Comparison of ENCODE assay signal across 8 cellular contexts in the genomic region with DNA sequence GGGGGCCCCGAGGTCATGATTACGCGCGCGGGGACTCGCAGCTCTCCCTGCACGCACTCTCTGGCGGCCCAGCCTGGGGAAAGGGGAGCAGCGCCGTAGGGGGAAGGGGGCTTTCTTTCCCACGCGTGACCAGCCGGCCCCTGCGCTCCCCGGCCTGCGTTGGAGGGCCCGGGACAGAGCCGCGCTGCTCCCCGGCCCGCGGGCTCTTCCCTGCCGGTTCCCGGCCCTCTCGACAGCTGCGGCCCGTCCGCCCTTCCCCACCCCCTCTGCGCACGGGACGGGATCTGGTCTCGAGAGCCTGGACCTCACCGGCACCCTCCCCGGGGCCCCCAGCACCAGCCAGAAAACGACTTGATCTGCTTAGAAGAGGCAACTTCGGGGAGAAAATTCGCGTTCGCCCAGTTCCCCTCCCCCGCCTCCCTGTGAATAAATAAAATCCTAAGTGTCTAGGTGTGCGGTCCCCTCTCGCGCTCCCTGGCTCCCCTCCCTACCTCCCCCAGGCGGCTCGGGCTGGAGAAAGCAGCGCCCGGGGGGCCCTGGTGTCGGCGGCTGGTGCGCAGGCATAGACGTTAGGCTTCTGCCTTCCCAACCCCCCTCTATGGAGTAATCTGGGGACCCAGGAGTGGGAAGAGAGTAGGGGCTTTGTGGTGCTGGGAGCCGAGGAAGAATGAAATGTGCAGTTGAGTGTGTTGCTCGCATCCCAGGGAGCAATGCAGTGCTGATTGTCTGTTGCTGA. TPM values are rescaled to one million over a fixed set of nuclear protein-coding genes. Genes with fewer than 3 reads are reported as not detected.
DNase-seq lines count a peak whose midpoint lies in the region; ATAC-seq, FAIRE-seq and TF ChIP-seq lines count a peak whose summit lies in the region.

No MANE protein-coding gene starts in this region.

- H3K9me1 ChIP-seq in endothelial cell of umbilical vein (replicated peaks; ENCODE audit: control insufficient read depth, extremely low read depth, insufficient read depth, low read length) = no peaks in the 10 kb centered on the region

- H3K36me3 ChIP-seq in endothelial cell of umbilical vein (ENCODE audit: control insufficient read depth in 2 of 2, extremely low read depth in 1 of 2, insufficient read depth in 2 of 2, low read length in 2 of 2) (no peaks in the 10 kb centered on the region), uterus (no peaks in the 10 kb centered on the region)

- dilution Hi-C loops in endothelial cell of umbilical vein (cut with MboI; ENCODE audit: extremely low pct_ligation_motif_present, low sequenced_read_pairs) = no loop called here

- H3K36me3 Mint-ChIP-seq in immature natural killer cell = peaks cover 0 to 4% (median 3%) of the 10 kb centered on the region in 3 donors

- H3K9ac ChIP-seq in endothelial cell of umbilical vein (replicated peaks; ENCODE audit: extremely low read depth, insufficient read depth, low read length) = peak overlapping the region; percentile 91

- peaks cover 13% of the 10 kb centered on the region for H3K79me2 ChIP-seq in endothelial cell of umbilical vein (ENCODE audit: control insufficient read depth, insufficient read depth, low read length)

- peak overlapping the region in 1 of 5 donors; percentile 14 for H3K4me3 Mint-ChIP-seq in immature natural killer cell

- no peak for ATAC-seq in HG02610 (IDR thresholded peaks at IDR 0.05; ENCODE audit: unreplicated experiment)

- POLR2A ChIA-PET in endothelial cell of umbilical vein (lab: Charles Lee) = no interaction called here

- TF ChIP-seq POLR2A in endothelial cell of umbilical vein (IDR thresholded peaks at IDR 0.05; ENCODE audit: low read depth, low read length) (no peak), uterus (IDR thresholded peaks at IDR 0.05) (no peak)

- H3K9me3 ChIP-seq in endothelial cell of umbilical vein (replicated peaks; ENCODE audit: control insufficient read depth, insufficient read depth, low read length) = no peaks in the 10 kb centered on the region
- H3K9me3 ChIP-seq in uterus = no peaks in the 10 kb centered on the region

- H4K20me1 ChIP-seq in endothelial cell of umbilical vein (replicated peaks; ENCODE audit: control insufficient read depth, extremely low read depth, insufficient read depth, low read length) = no peaks in the 10 kb centered on the region

- peaks cover 0 to 4% of the 10 kb centered on the region in 2 experiments for H3K27me3 ChIP-seq in endothelial cell of umbilical vein (ENCODE audit: control insufficient read depth in 2 of 2, insufficient read depth in 2 of 2, low read length in 2 of 2)
- no peaks in the 10 kb centered on the region for H3K27me3 ChIP-seq in uterus

- no peak for FAIRE-seq in endothelial cell of umbilical vein (lab: Jason Lieb, UNC)

- H3K9me3 Mint-ChIP-seq in immature natural killer cell = peaks cover 7 to 46% (median 18%) of the 10 kb centered on the region in 6 donors

- BruUV-seq in endothelial cell of umbilical vein (replicated peaks; lab: Mats Ljungman, UMichigan) = TSS peak; percentile 45

- peak overlapping the region; percentile 66 to 96 (median 94) for H3K4me3 ChIP-seq in endothelial cell of umbilical vein (replicated peaks in 1 of 3; ENCODE audit: insufficient read depth in 1 of 3, low read depth in 1 of 3, low read length in 3 of 3)
- H3K4me3 ChIP-seq in uterus = peak overlapping the region; percentile 46 to 78

- peak; percentile 5 to 51 for TF ChIP-seq CTCF in endothelial cell of umbilical vein (IDR thresholded peaks at IDR 0.05; ENCODE audit: extremely low read depth in 1 of 2, insufficient read depth in 1 of 2, low read depth in 1 of 2, low read length in 2 of 2)
- TF ChIP-seq CTCF in uterus (IDR thresholded peaks at IDR 0.05) = peak in 2 of 4 experiments; percentile 3 to 12

- peaks cover 11% of the 10 kb centered on the region for H3K4me1 ChIP-seq in endothelial cell of umbilical vein (ENCODE audit: control insufficient read depth, extremely low read depth, insufficient read depth, low read length)
- no peaks in the 10 kb centered on the region for H3K4me1 ChIP-seq in uterus

- CTCF ChIA-PET in endothelial cell of umbilical vein (lab: Charles Lee) = interaction anchor here (0.5 to 2.1 kb wide), 12 partner anchors 9 to 569 kb away, joined by 3 to 16 read pairs (median 4); no protein-coding TSS in a partner anchor

- DNase-seq in EL (peak; percentile 43), NCI-H526 treated with DMSO at 0.1 percent for 48 hours (lab: John Stamatoyannopoulos, UW) (peak; percentile 64), endothelial cell of umbilical vein (ENCODE audit: low read depth, low spot score) (peak; percentile 53), lung microvascular endothelial cell (ENCODE audit: low read depth in 2 of 2) (peak; percentile 7 to 9), uterus (peak; percentile 33 to 43), immature natural killer cell (no peak), occipital lobe (lab: John Stamatoyannopoulos, UW) (no peak)

- no peaks in the 10 kb centered on the region for H3K4me1 Mint-ChIP-seq in immature natural killer cell

- intact Hi-C loops in endothelial cell of umbilical vein (cut with micrococcal nuclease) (loop anchor here (1.0 to 5.0 kb wide), 7 partner anchors 42 to 546 kb away; no protein-coding TSS in a partner anchor), uterus (cut with DNase I; ENCODE audit: low total_unique reads) (no loop called here)

- H3K27ac Mint-ChIP-seq in immature natural killer cell = no peak overlapping the region

- peak overlapping the region; percentile 76 for H2AFZ ChIP-seq in endothelial cell of umbilical vein (ENCODE audit: low read depth, low read length)

- peak overlapping the region; percentile 72 for H3K27ac ChIP-seq in endothelial cell of umbilical vein (ENCODE audit: insufficient read depth, low read depth, low read length)
- H3K27ac ChIP-seq in uterus = peak overlapping the region; percentile 87 to 92

- peak overlapping the region; percentile 59 for H3K4me2 ChIP-seq in endothelial cell of umbilical vein (ENCODE audit: insufficient read depth, low read length)

- peaks cover 2 to 16% (median 7%) of the 10 kb centered on the region in 3 donors for H3K27me3 Mint-ChIP-seq in immature natural killer cell (ENCODE audit: low read depth in 3 of 3)

TF ChIP-seq in endothelial cell of umbilical vein, 7 proteins besides CTCF, POLR2A, EP300 and RAD21:
- TF ChIP-seq EZH2 (IDR thresholded peaks at IDR 0.05; ENCODE audit: borderline replicate concordance, low read depth, low read length, severe bottlenecking) = no peak
- TF ChIP-seq, protein P1, sequence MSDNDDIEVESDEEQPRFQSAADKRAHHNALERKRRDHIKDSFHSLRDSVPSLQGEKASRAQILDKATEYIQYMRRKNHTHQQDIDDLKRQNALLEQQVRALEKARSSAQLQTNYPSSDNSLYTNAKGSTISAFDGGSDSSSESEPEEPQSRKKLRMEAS (IDR thresholded peaks at IDR 0.05; ENCODE audit: insufficient read depth, insufficient read length) = no peak
- no peak for TF ChIP-seq POLR2AphosphoS5 (IDR thresholded peaks at IDR 0.05; ENCODE audit: insufficient read depth, low read depth, low read length)
- TF ChIP-seq GATA2 (IDR thresholded peaks at IDR 0.05; ENCODE audit: insufficient read depth, insufficient read length, low read depth, low read length) = no peak
- no peak for TF ChIP-seq FOS (IDR thresholded peaks at IDR 0.05; ENCODE audit: borderline replicate concordance, insufficient read depth, low read length)
TF ChIP-seq in endothelial cell of umbilical vein: peak in this region for 0.

RNA-seq across cellular contexts. Expression of gene FIGN, which starts 0.8 kb away (rescaled TPM):
- total RNA-seq in endothelial cell of umbilical vein (6.6 and 8.1 TPM in 2 replicates), lung microvascular endothelial cell (under 0.01 TPM in 2 replicates), uterus (1 to 10 TPM; 1.8 to 9.8 (median 4.6) TPM), occipital lobe (3.4 TPM)
- polyA plus RNA-seq in endothelial cell of umbilical vein (1.3 and 1.8 TPM in 2 replicates), immature natural killer cell (not detected)
- polyA plus RNA-seq in endothelial cell of umbilical vein (2011; cell fraction: cytosol; rRNA removed) = 1.1 and 1.2 TPM in 2 replicates
- 8.1 and 10.1 TPM in 2 replicates for polyA plus RNA-seq in endothelial cell of umbilical vein (2011; cell fraction: nucleus; rRNA removed)
- 2.4 and 3.3 TPM in 2 replicates for polyA plus RNA-seq in endothelial cell of umbilical vein (2012)
- polyA minus RNA-seq in endothelial cell of umbilical vein = 4.9 and 6.1 TPM in 2 replicates
- polyA minus RNA-seq in endothelial cell of umbilical vein (2011; cell fraction: cytosol; rRNA and poly(A)+ RNA removed) = 1.4 TPM
- polyA minus RNA-seq in endothelial cell of umbilical vein (2011; cell fraction: nucleus; rRNA and poly(A)+ RNA removed) = 12.9 and 13.9 TPM in 2 replicates

Comparison
In these comparisons a context has a peak if more than half of its experiments do, and no peak if none do; other contexts are left out.
1. DNase-seq: peak in EL (single experiment), NCI-H526 treated with DMSO at 0.1 percent for 48 hours (single experiment), endothelial cell of umbilical vein (single experiment), lung microvascular endothelial cell (2 of 2) and uterus (2 of 2); none in immature natural killer cell (0 of 3) and occipital lobe (single experiment).